Comparison of ENCODE assay signal across 21 cellular contexts in the genomic region with DNA sequence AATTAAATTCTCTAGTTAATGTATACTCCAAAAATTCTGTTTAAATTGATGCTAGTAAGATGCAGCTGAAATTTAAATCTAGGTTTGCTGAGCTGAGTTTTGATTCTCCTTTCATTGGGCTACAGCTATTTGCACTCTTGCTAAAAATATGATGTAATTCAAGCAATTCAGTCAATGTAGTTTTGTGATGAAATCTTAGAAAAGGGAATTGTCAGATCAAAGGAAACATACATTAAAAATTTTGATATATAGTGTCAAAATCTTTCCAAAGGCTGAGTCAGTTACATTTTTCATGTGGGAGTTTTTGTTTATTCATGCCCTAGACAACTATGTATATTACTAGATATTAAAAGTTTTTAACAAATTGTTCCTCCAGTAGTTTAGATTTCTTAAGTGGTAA.
DNase-seq lines count a peak whose midpoint lies in the region; ATAC-seq, FAIRE-seq and TF ChIP-seq lines count a peak whose summit lies in the region.
"Had no signal": no experiment of that assay in that cellular context is flagged by ENCODE, and none has a peak within 500 bp of the region (broad histone marks: within the 10 kb centered on the region; RNA-seq: fewer than 3 reads in every experiment).

No MANE protein-coding gene starts in this region.

- peaks cover 11% of the 10 kb centered on the region for H3F3A ChIP-seq in PC-3 (ENCODE audit: low read length, unreplicated experiment)

- no peak overlapping the region for H3K4me2 ChIP-seq in PC-3 (ENCODE audit: low read length)

- H4K20me1 ChIP-seq in PC-3 (ENCODE audit: low read length), result no peaks in the 10 kb centered on the region

- H3K4me1 ChIP-seq in heart right ventricle, result peaks cover 0 to 17% (median 0%) of the 10 kb centered on the region in 9 donors
- peaks cover 17% of the 10 kb centered on the region for H3K4me1 ChIP-seq in PC-3 (ENCODE audit: insufficient read depth, low read length)
- H3K4me1 ChIP-seq in tibial artery, result peaks cover 0 to 47% (median 5%) of the 10 kb centered on the region in 4 donors
- H3K4me1 ChIP-seq in upper lobe of left lung, result no peaks in the 10 kb centered on the region
- H3K4me1 ChIP-seq: colonic mucosa, pancreas had no signal

- TF ChIP-seq POLR2A in upper lobe of left lung (IDR thresholded peaks at IDR 0.05), result no peak

- H3K79me2 ChIP-seq in PC-3 (ENCODE audit: low read length), result no peaks in the 10 kb centered on the region

- H3K4me3 ChIP-seq in heart right ventricle (no peak overlapping the region), PC-3 (ENCODE audit: low read length) (no peak overlapping the region), fibroblast of pulmonary artery (replicated peaks; ENCODE audit: low read depth, low read length) (no peak overlapping the region), tibial artery (no peak overlapping the region), upper lobe of left lung (no peak overlapping the region)
- H3K4me3 ChIP-seq: colonic mucosa, pancreas had no signal

- H3K27me3 ChIP-seq in heart right ventricle (no peaks in the 10 kb centered on the region), PC-3 (ENCODE audit: low read length) (no peaks in the 10 kb centered on the region), tibial artery (no peaks in the 10 kb centered on the region), upper lobe of left lung (no peaks in the 10 kb centered on the region)
- H3K27me3 ChIP-seq: colonic mucosa, pancreas had no signal

- no peak for FAIRE-seq in HTR-8/SVneo (lab: Jason Lieb, UNC)
- FAIRE-seq: pancreas had no signal

- no peak overlapping the region for H2AFZ ChIP-seq in PC-3 (ENCODE audit: low read length)

- H3K9me3 ChIP-seq in heart right ventricle (peaks cover 0 to 6% (median 0%) of the 10 kb centered on the region in 11 donors), PC-3 (ENCODE audit: low read length) (no peaks in the 10 kb centered on the region), tibial artery (no peaks in the 10 kb centered on the region), upper lobe of left lung (no peaks in the 10 kb centered on the region)
- H3K9me3 ChIP-seq: colonic mucosa, pancreas had no signal

- intact Hi-C loops in heart right ventricle (cut with DNase I), result no loop called here
- intact Hi-C loops in left ventricle myocardium superior (cut with micrococcal nuclease), result no loop called here
- intact Hi-C loops in PC-3 (cut with micrococcal nuclease), result loop anchor here (10.0 kb wide), 1 partner anchor 135 kb away; no protein-coding TSS in a partner anchor
- intact Hi-C loops in tibial artery (cut with DNase I; ENCODE audit: low total_unique reads), result no loop called here

- no peak overlapping the region for H3K9ac ChIP-seq in PC-3 (ENCODE audit: low read length)

- H3K9me2 ChIP-seq in PC-3 (replicated peaks; ENCODE audit: low read length), result no peaks in the 10 kb centered on the region

- H3K27ac ChIP-seq in heart right ventricle (peak overlapping the region; percentile 8 to 73 (median 62)), PC-3 (ENCODE audit: low read length) (no peak overlapping the region), tibial artery (peak overlapping the region; percentile 78 to 83), upper lobe of left lung (no peak overlapping the region)
- H3K27ac ChIP-seq: colonic mucosa, epithelial cell of prostate, WERI-Rb-1 had no signal

- TF ChIP-seq CTCF in heart right ventricle (IDR thresholded peaks at IDR 0.05) (no peak), PC-3 (conservative IDR thresholded peaks at IDR 0.05; ENCODE audit: low read depth, low read length) (no peak), fibroblast of pulmonary artery (IDR thresholded peaks at IDR 0.05; ENCODE audit: low read length, missing control alignments) (no peak), tibial artery (IDR thresholded peaks at IDR 0.05) (no peak), upper lobe of left lung (IDR thresholded peaks at IDR 0.05) (no peak)

- DNase-seq in heart right ventricle (no peak), left ventricle myocardium superior (no peak), PC-3 (peak; percentile 47), fibroblast of pulmonary artery (ENCODE audit: low read depth) (peak; percentile 52), tibial artery (no peak), upper lobe of left lung (no peak), HTR-8/SVneo (ENCODE audit: insufficient read length, low spot score) (no peak)
- DNase-seq: activated CD8-positive, alpha-beta T cell treated with anti-CD3 and anti-CD28 coated beads for 36 hours; activated T-cell treated with anti-CD3 and anti-CD28 coated beads, Interleukin-2, amount 50 U/mL, for 72 hours; colonic mucosa; COR-L47; GDM1; Karpas-422; left cardiac atrium; NCI-H345; pancreas; stimulated activated naive B cell treated with anti-CD40 and anti-IgM and Interleukin-4, amounts not matched to agents 10 μg/mL and 1 μg/mL and 100 μg/mL, for 72 hours; T-cell; WERI-Rb-1 had no signal

- BruUV-seq in PC-3 (replicated peaks; lab: Mats Ljungman, UMichigan), result no TSS peak

- no peaks in the 10 kb centered on the region for H3K36me3 ChIP-seq in heart right ventricle
- H3K36me3 ChIP-seq in PC-3 (ENCODE audit: low read depth, low read length), result no peaks in the 10 kb centered on the region
- H3K36me3 ChIP-seq in tibial artery, result no peaks in the 10 kb centered on the region
- H3K36me3 ChIP-seq in upper lobe of left lung, result no peaks in the 10 kb centered on the region
- H3K36me3 ChIP-seq: colonic mucosa, pancreas, WERI-Rb-1 had no signal

- TF ChIP-seq EP300 in upper lobe of left lung (IDR thresholded peaks at IDR 0.05), result no peak

- POLR2A ChIA-PET in PC-3 (lab: Charles Lee; ENCODE audit: unreplicated experiment), result interaction anchor here (0.6 to 0.7 kb wide), 2 partner anchors 181 to 297 kb away, joined by 3 to 14 read pairs; no protein-coding TSS in a partner anchor

- CTCF ChIA-PET in PC-3 (lab: Charles Lee), result no interaction called here

- no peak for ATAC-seq in heart right ventricle
- ATAC-seq in left ventricle myocardium superior, result no peak
- ATAC-seq in PC-3, result no peak
- no peak for ATAC-seq in upper lobe of left lung (ENCODE audit: low FRiP score in 2 of 2)
- no peak for ATAC-seq in HG03135 (IDR thresholded peaks at IDR 0.05; ENCODE audit: unreplicated experiment)
- ATAC-seq: activated CD8-positive, alpha-beta T cell treated with anti-CD3 and anti-CD28 coated beads for 36 hours; activated T-cell treated with anti-CD3 and anti-CD28 coated beads, Interleukin-2, amount 50 U/mL, for 72 hours; stimulated activated naive B cell treated with anti-CD40 and anti-IgM and Interleukin-4, amounts not matched to agents 10 μg/mL and 1 μg/mL and 100 μg/mL, for 72 hours; T-cell had no signal

Comparison
In these comparisons a context has a peak if more than half of its experiments do, and no peak if none do; other contexts are left out.
1. DNase-seq: peak in PC-3 (single experiment) and fibroblast of pulmonary artery (single experiment); none in heart right ventricle (0 of 2), left ventricle myocardium superior (single experiment), tibial artery (0 of 2), upper lobe of left lung (0 of 2) and HTR-8/SVneo (single experiment).
2. H3K27ac ChIP-seq: peak in heart right ventricle (10 of 10) and tibial artery (2 of 2); none in PC-3 (single experiment) and upper lobe of left lung (0 of 4).